Comparison of ENCODE assay signal across 27 cellular contexts in genomic region chr5:35365756-35366155, GRCh38.
"Had no signal": no experiment of that assay in that cellular context is flagged by ENCODE, and none has a peak within 500 bp of the region (broad histone marks: within the 10 kb centered on the region; RNA-seq: fewer than 3 reads in every experiment).

No MANE protein-coding gene starts in this region.

- H3K27me3 Mint-ChIP-seq: IgD-negative memory B cell had no signal

- H3K27ac Mint-ChIP-seq: activated CD8-positive, alpha-beta T cell treated with anti-CD3 and anti-CD28 coated beads for 36 hours; activated naive CD4-positive, alpha-beta T cell treated with anti-CD3 and anti-CD28 coated beads, Interleukin-2, amount 50 U/mL, for 24 hours; IgD-negative memory B cell had no signal

- H3K9me3 Mint-ChIP-seq: activated CD8-positive, alpha-beta T cell treated with anti-CD3 and anti-CD28 coated beads for 36 hours; activated naive CD4-positive, alpha-beta T cell treated with anti-CD3 and anti-CD28 coated beads, Interleukin-2, amount 50 U/mL, for 24 hours had no signal

- H3K9me3 ChIP-seq: ascending aorta, body of pancreas, SK-N-SH had no signal

- H3K4me3 ChIP-seq: ascending aorta, SJCRH30 had no signal

- H3K27me3 ChIP-seq: ascending aorta, body of pancreas had no signal

- H3K4me2 ChIP-seq: SK-N-SH had no signal

- H3K9ac ChIP-seq: SK-N-SH had no signal

- H3K36me3 Mint-ChIP-seq: activated naive CD4-positive, alpha-beta T cell treated with anti-CD3 and anti-CD28 coated beads, Interleukin-2, amount 50 U/mL, for 24 hours; IgD-negative memory B cell had no signal

- H3K4me1 Mint-ChIP-seq: activated naive CD4-positive, alpha-beta T cell treated with anti-CD3 and anti-CD28 coated beads, Interleukin-2, amount 50 U/mL, for 24 hours had no signal

- H3K4me3 Mint-ChIP-seq: activated CD8-positive, alpha-beta T cell treated with anti-CD3 and anti-CD28 coated beads for 36 hours; activated naive CD4-positive, alpha-beta T cell treated with anti-CD3 and anti-CD28 coated beads, Interleukin-2, amount 50 U/mL, for 24 hours; IgD-negative memory B cell had no signal

- DNase-seq: activated CD4-positive, alpha-beta T cell treated with anti-CD3 and anti-CD28 coated beads for 4 hours; activated CD8-positive, alpha-beta memory T cell treated with anti-CD3 and anti-CD28 coated beads, Interleukin-2, amount 50 U/mL, for 4 hours; activated CD8-positive, alpha-beta T cell treated with anti-CD3 and anti-CD28 coated beads for 36 hours; activated effector memory CD4-positive, alpha-beta T cell treated with Interleukin-2 at 50 U/mL for 16 hours; activated naive CD4-positive, alpha-beta T cell; activated T-cell treated with anti-CD3 and anti-CD28 coated beads, Interleukin-2, amount 50 U/mL, for 1 hour; amniotic stem cell; body of pancreas; KG1; NCI-H1092 treated with DMSO at 0.1 percent for 48 hours; NCI-H1417 treated with DMSO at 0.1 percent for 48 hours; NCI-H1694; NCI-H2029; NCI-H345; NCI-H510A treated with DMSO at 0.1 percent for 48 hours; NCI-H69; NK-92 treated with Interleukin-12 subunit alpha and Interleukin-12 subunit beta, amount 100 ng/mL, for 24 hours; OCI-M1; Right ventricle myocardium superior; SJCRH30; SK-N-SH; T-helper 1 cell; WERI-Rb-1 had no signal

- H3K27ac ChIP-seq: ascending aorta, body of pancreas, RWPE1, SJCRH30, WERI-Rb-1 had no signal

- H3K36me3 ChIP-seq: ascending aorta, SJCRH30, WERI-Rb-1 had no signal

- H3K9me2 ChIP-seq: SK-N-SH had no signal

- H3K4me1 ChIP-seq: ascending aorta, SJCRH30 had no signal
